Comparison of ENCODE assay signal across 24 cellular contexts in genomic region chr1:62109124-62109523, GRCh38.
DNase-seq lines count a peak whose midpoint lies in the region; ATAC-seq, FAIRE-seq and TF ChIP-seq lines count a peak whose summit lies in the region.
"Had no signal": no experiment of that assay in that cellular context is flagged by ENCODE, and none has a peak within 500 bp of the region (broad histone marks: within the 10 kb centered on the region; RNA-seq: fewer than 3 reads in every experiment).

No MANE protein-coding gene starts in this region.

- CTCF ChIA-PET in HepG2 (lab: Yijun Ruan, JAX; ENCODE audit: low intra/inter-chr PET ratio, low total read pairs): no interaction called here

- no peak overlapping the region for H3K27ac ChIP-seq in HepG2 (ENCODE audit: extremely low read length, insufficient read depth, low read length)
- H3K27ac ChIP-seq in right lobe of liver: no peak overlapping the region
- H3K27ac ChIP-seq: 22Rv1, A549, BLaER1 had no signal

- TF ChIP-seq RAD21 in HepG2 (CRISPR knock-in tag; IDR thresholded peaks at IDR 0.05): no peak

- H3K79me2 ChIP-seq in HepG2 (ENCODE audit: insufficient read depth, low read length): no peaks in the 10 kb centered on the region

- H3K9ac ChIP-seq in HepG2 (ENCODE audit: insufficient read depth, low read depth, low read length) (no peak overlapping the region), adipocyte (ENCODE audit: low read length) (no peak overlapping the region)
- H3K9ac ChIP-seq: BLaER1 had no signal

- in situ Hi-C loops in HepG2 (cut with HindIII; ENCODE audit: extremely low pct_ligation_motif_present, low pct_unique_long_range_greater_than_20kb): no loop called here

- no peak for TF ChIP-seq POLR2A in HepG2 (IDR thresholded peaks at IDR 0.05; ENCODE audit: insufficient read depth in 1 of 2, low read depth in 2 of 2, low read length in 2 of 2)
- no peak for TF ChIP-seq POLR2A in right lobe of liver (IDR thresholded peaks at IDR 0.05)

- TF ChIP-seq CTCF in HepG2 (CRISPR knock-in tag; IDR thresholded peaks at IDR 0.05) (no peak), right lobe of liver (IDR thresholded peaks at IDR 0.05) (no peak)

- no peak for ATAC-seq in HepG2
- ATAC-seq in right lobe of liver: no peak
- no peak for ATAC-seq in GM21786 (IDR thresholded peaks at IDR 0.05; ENCODE audit: unreplicated experiment)
- no peak for ATAC-seq in left ventricle myocardium superior
- ATAC-seq: A549, GM12878 had no signal

- POLR2A ChIA-PET in HepG2 (lab: Yijun Ruan, JAX): no interaction called here

- no TSS peak for BruUV-seq in HepG2 (replicated peaks; lab: Mats Ljungman, UMichigan)

- H3K4me1 ChIP-seq in HepG2 (ENCODE audit: insufficient read depth, low read length): no peaks in the 10 kb centered on the region
- no peaks in the 10 kb centered on the region for H3K4me1 ChIP-seq in right lobe of liver
- peaks cover 12% of the 10 kb centered on the region for H3K4me1 ChIP-seq in adipocyte (ENCODE audit: control insufficient read depth, insufficient read depth, low read length)
- H3K4me1 ChIP-seq: A549, BE2C, BLaER1 had no signal

- intact Hi-C loops in HepG2 (cut with micrococcal nuclease; ENCODE audit: unreplicated experiment) (no loop called here), right lobe of liver (cut with DNase I) (no loop called here), left ventricle myocardium superior (cut with micrococcal nuclease) (no loop called here)

- WGBS in HepG2 (ENCODE audit: low lambda C conversion rate): 78% methylated on average over 5 of the region's 5 CpGs
- WGBS in right lobe of liver (ENCODE audit: insufficient coverage, low coverage, low lambda C conversion rate, missing lambda C conversion rate): 70% methylated on average over 5 of the region's 5 CpGs

- H3K27me3 ChIP-seq in HepG2 (ENCODE audit: control insufficient read depth in 1 of 2, insufficient read depth in 2 of 2, low read length in 2 of 2) (no peaks in the 10 kb centered on the region), right lobe of liver (no peaks in the 10 kb centered on the region), adipocyte (replicated peaks; ENCODE audit: control insufficient read depth, insufficient read depth, low read length) (no peaks in the 10 kb centered on the region)
- H3K27me3 ChIP-seq: BE2C, BLaER1 had no signal

- H3K4me3 ChIP-seq in HepG2 (replicated peaks in 1 of 3; ENCODE audit: insufficient read depth in 1 of 3, low read depth in 2 of 3, low read length in 3 of 3) (no peak overlapping the region), right lobe of liver (no peak overlapping the region), adipocyte (ENCODE audit: low read length) (no peak overlapping the region)
- H3K4me3 ChIP-seq: A549, BLaER1, GM12878 had no signal

- H3K36me3 ChIP-seq in HepG2 (replicated peaks in 1 of 2; ENCODE audit: control insufficient read depth in 1 of 2, insufficient read depth in 2 of 2, low read length in 2 of 2) (no peaks in the 10 kb centered on the region), right lobe of liver (no peaks in the 10 kb centered on the region), adipocyte (ENCODE audit: control insufficient read depth, insufficient read depth, low read length, severe bottlenecking) (no peaks in the 10 kb centered on the region)
- H3K36me3 ChIP-seq: BE2C, BLaER1 had no signal

- FAIRE-seq in HepG2 (lab: Jason Lieb, UNC): no peak
- FAIRE-seq: A549, GM12878, GM12892, GM18507 had no signal

- H3K4me2 ChIP-seq in HepG2 (ENCODE audit: low read depth, low read length): no peak overlapping the region
- H3K4me2 ChIP-seq: A549, BLaER1 had no signal

- TF ChIP-seq EP300 in HepG2 (IDR thresholded peaks at IDR 0.05; ENCODE audit: low read depth in 2 of 2, low read length in 2 of 2) (no peak), HepG2 (CRISPR knock-in tag; IDR thresholded peaks at IDR 0.05; ENCODE audit: borderline replicate concordance) (no peak)

- H2AFZ ChIP-seq in HepG2 (ENCODE audit: low read length): no peak overlapping the region

- no peaks in the 10 kb centered on the region for H4K20me1 ChIP-seq in HepG2 (ENCODE audit: insufficient read depth, low read length)
- H4K20me1 ChIP-seq: BLaER1 had no signal

- DNase-seq in HepG2 (ENCODE audit: low spot score): no peak
- DNase-seq in right lobe of liver: no peak
- DNase-seq in adipocyte (ENCODE audit: low read depth): peak; percentile 3
- no peak for DNase-seq in left ventricle myocardium superior
- DNase-seq: BE2C; C1 segment of cervical spinal cord; CD4-positive, alpha-beta memory T cell; CD4-positive, CD25-positive, alpha-beta regulatory T cell; CD8-positive, alpha-beta memory T cell; COR-L47; DMS 273 treated with DMSO at 0.1 percent for 48 hours; DMS153; DMS53; DMS79; DND-41; EL; GDM1 had no signal

- H3K9me3 ChIP-seq in HepG2 (ENCODE audit: low read length) (no peaks in the 10 kb centered on the region), right lobe of liver (no peaks in the 10 kb centered on the region), adipocyte (ENCODE audit: control insufficient read depth, low read length) (no peaks in the 10 kb centered on the region)
- H3K9me3 ChIP-seq: A549, BE2C, BLaER1 had no signal

TF ChIP-seq in HepG2, 621 proteins besides CTCF, POLR2A, EP300 and RAD21:
- no peak for TF ChIP-seq FOXM1 (CRISPR knock-in tag; IDR thresholded peaks at IDR 0.05)
- TF ChIP-seq CERS6 (CRISPR knock-in tag; IDR thresholded peaks at IDR 0.05): no peak
- TF ChIP-seq DNMT3B (CRISPR knock-in tag; conservative IDR thresholded peaks at IDR 0.05): no peak
- TF ChIP-seq ATF7 (IDR thresholded peaks at IDR 0.05): peak; percentile 65
- TF ChIP-seq ATF7 (CRISPR knock-in tag; IDR thresholded peaks at IDR 0.05): no peak
- no peak for TF ChIP-seq ZNF773 (CRISPR knock-in tag; IDR thresholded peaks at IDR 0.05; ENCODE audit: borderline replicate concordance)
- TF ChIP-seq HNF4A (CRISPR knock-in tag; IDR thresholded peaks at IDR 0.05): no peak
- no peak for TF ChIP-seq CSRNP1 (CRISPR knock-in tag; IDR thresholded peaks at IDR 0.05)
TF ChIP-seq in HepG2: peak in this region for 1.
